ENCODE assay signal across 22 cellular contexts in genomic region chr9:93326654-93327053, GRCh38.
"Had no signal": no experiment of that assay in that cellular context is flagged by ENCODE, and none has a peak within 500 bp of the region (broad histone marks: within the 10 kb centered on the region; RNA-seq: fewer than 3 reads in every experiment).

No MANE protein-coding gene starts in this region.

- DNase-seq: IMR-90, Kasumi-1, NCI-H1092, NCI-H1105 treated with DMSO at 0.1 percent for 48 hours, NCI-H1417 treated with DMSO at 0.1 percent for 48 hours, NCI-H146, NCI-H1694 treated with DMSO at 0.1 percent for 48 hours, NCI-H2029, NCI-H2081 treated with DMSO at 0.1 percent for 48 hours, NCI-H2171, NCI-H446, NCI-H510A, NCI-H524 treated with DMSO at 0.1 percent for 48 hours, NCI-H69, NCI-H774, RPMI8226, SHP77, SK-N-SH, SW 1271 had no signal

- H3K27ac ChIP-seq: HL-60, KMS-11 had no signal

- FAIRE-seq: RCC 7860 had no signal

- H3K4me2 ChIP-seq: KMS-11, SK-N-SH had no signal

- H3K9ac ChIP-seq: KMS-11, SK-N-SH had no signal

- H3K9me3 ChIP-seq: SK-N-SH had no signal
